In the genomic region with DNA sequence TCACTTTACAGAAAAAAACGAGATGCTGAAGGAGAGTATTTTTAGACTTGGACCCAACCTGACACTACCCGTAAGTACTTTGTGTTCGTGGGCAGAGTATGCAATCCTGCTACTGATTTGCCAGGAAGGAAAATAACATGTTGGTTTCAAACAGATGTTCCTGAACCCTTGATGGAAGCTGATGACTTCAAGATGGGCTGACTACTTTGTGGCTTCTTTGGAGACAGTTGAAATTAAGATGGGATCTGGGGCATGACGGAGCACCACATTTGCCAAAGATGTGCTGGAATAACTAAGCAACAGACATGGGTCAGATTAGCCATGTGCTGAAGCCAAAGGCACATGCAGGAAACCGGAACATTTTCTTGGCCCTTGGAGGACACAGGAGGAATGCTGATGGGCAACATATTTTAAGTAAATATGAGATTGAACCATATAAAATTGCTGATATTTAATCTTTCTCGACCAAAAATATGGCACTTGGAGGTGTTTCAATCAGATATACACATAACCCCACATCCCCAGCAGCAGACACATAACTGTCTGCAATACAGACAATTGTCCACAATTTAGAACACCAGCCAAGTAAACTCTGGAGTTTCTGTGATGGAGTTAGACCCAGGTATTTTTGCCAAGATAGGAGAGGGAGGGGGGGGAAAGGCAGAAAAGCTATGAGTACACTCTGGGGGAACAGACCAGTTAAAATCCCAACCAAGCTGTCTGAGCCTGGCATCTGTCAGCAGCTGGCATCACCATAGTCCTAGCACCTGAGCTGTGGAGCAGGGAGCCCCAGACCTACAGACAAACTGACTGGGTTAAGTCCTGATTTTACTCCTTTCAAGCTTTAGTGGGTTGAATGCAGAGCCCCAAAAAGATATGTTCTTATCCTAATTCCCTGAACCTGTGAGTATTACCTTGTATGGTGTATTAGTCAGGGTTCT, we compare ENCODE assay signal across 15 cellular contexts.
DNase-seq lines count a peak whose midpoint lies in the region; ATAC-seq and TF ChIP-seq lines count a peak whose summit lies in the region.
"Had no signal": no experiment of that assay in that cellular context is flagged by ENCODE, and none has a peak within 500 bp of the region (broad histone marks: within the 10 kb centered on the region; RNA-seq: fewer than 3 reads in every experiment).

No MANE protein-coding gene starts in this region.

- intact Hi-C loops in esophagus muscularis mucosa (cut with DNase I), result no loop called here
- intact Hi-C loops in left lung (cut with DNase I), result no loop called here

- ATAC-seq in left lung (peak; percentile 33), foreskin keratinocyte (no peak)
- ATAC-seq: activated CD4-positive, alpha-beta T cell treated with anti-CD3 and anti-CD28 coated beads for 36 hours; activated naive CD8-positive, alpha-beta T cell treated with anti-CD3 and anti-CD28 coated beads, Interleukin-2, amount 50 U/mL, for 24 hours had no signal

- peak; percentile 41 for DNase-seq in H4 (ENCODE audit: low spot score)
- no peak for DNase-seq in esophagus muscularis mucosa (ENCODE audit: extremely low spot score)
- DNase-seq in left lung, result no peak
- peak; percentile 38 to 67 for DNase-seq in tibial nerve (ENCODE audit: low spot score in 2 of 2)
- DNase-seq in activated CD8-positive, alpha-beta memory T cell treated with anti-CD3 and anti-CD28 coated beads, Interleukin-2, amount 50 U/mL, for 4 hours, result no peak
- DNase-seq in activated CD8-positive, alpha-beta memory T cell treated with anti-CD3 and anti-CD28 coated beads, Interleukin-2, amount 50 U/mL, for 48 hours, result no peak
- no peak for DNase-seq in foreskin keratinocyte
- DNase-seq: activated CD4-positive, alpha-beta T cell treated with anti-CD3 and anti-CD28 coated beads for 36 hours; activated naive CD8-positive, alpha-beta T cell treated with anti-CD3 and anti-CD28 coated beads, Interleukin-2, amount 50 U/mL, for 24 hours; activated T-cell treated with anti-CD3 and anti-CD28 coated beads, Interleukin-2, amount 50 U/mL, for 24 hours; CD4-positive, CD25-positive, alpha-beta regulatory T cell; MM.1S; NK-92 treated with Interleukin-12 subunit alpha and Interleukin-12 subunit beta, amount 100 ng/mL, for 24 hours; occipital lobe; SHP77 had no signal

- TF ChIP-seq CTCF in esophagus muscularis mucosa (IDR thresholded peaks at IDR 0.05) (no peak), left lung (IDR thresholded peaks at IDR 0.05) (no peak), tibial nerve (IDR thresholded peaks at IDR 0.05) (no peak), foreskin keratinocyte (conservative IDR thresholded peaks at IDR 0.05) (no peak)

- H3K4me1 ChIP-seq in esophagus muscularis mucosa, result peaks cover 22 to 35% (median 25%) of the 10 kb centered on the region in 4 donors
- H3K4me1 ChIP-seq in left lung, result peaks cover 0 to 5% of the 10 kb centered on the region in 2 donors
- peaks cover 0 to 20% (median 2%) of the 10 kb centered on the region in 4 donors for H3K4me1 ChIP-seq in tibial nerve
- H3K4me1 ChIP-seq in foreskin keratinocyte, result no peaks in the 10 kb centered on the region

- H3K27ac ChIP-seq in esophagus muscularis mucosa (replicated peaks in 1 of 4), result peak overlapping the region in 3 of 4 donors; percentile 23 to 70 (median 34)
- H3K27ac ChIP-seq in left lung, result no peak overlapping the region
- H3K27ac ChIP-seq in tibial nerve, result peak overlapping the region in 2 of 4 donors; percentile 70 to 73
- no peak overlapping the region for H3K27ac ChIP-seq in foreskin keratinocyte

- TF ChIP-seq POLR2A in esophagus muscularis mucosa (IDR thresholded peaks at IDR 0.05; ENCODE audit: low read depth), result no peak
- no peak for TF ChIP-seq POLR2A in tibial nerve (IDR thresholded peaks at IDR 0.05)

- WGBS in esophagus muscularis mucosa, result 37% methylated on average over 6 of the region's 6 CpGs
- 47 to 54% methylated on average over 6 of the region's 6 CpGs for WGBS in tibial nerve, 2 donors

- H3K27me3 ChIP-seq in esophagus muscularis mucosa, result no peaks in the 10 kb centered on the region
- no peaks in the 10 kb centered on the region for H3K27me3 ChIP-seq in left lung
- H3K27me3 ChIP-seq in tibial nerve, result no peaks in the 10 kb centered on the region
- peaks cover 10% of the 10 kb centered on the region for H3K27me3 ChIP-seq in foreskin keratinocyte

- no peak overlapping the region for H3K4me3 ChIP-seq in esophagus muscularis mucosa
- H3K4me3 ChIP-seq in left lung, result no peak overlapping the region
- H3K4me3 ChIP-seq in tibial nerve, result no peak overlapping the region

- H3K9me3 ChIP-seq in esophagus muscularis mucosa, result no peaks in the 10 kb centered on the region
- no peaks in the 10 kb centered on the region for H3K9me3 ChIP-seq in left lung
- H3K9me3 ChIP-seq in tibial nerve, result no peaks in the 10 kb centered on the region

- TF ChIP-seq EP300 in esophagus muscularis mucosa (IDR thresholded peaks at IDR 0.05), result peak; percentile 50
- peak in 1 of 2 donors; percentile 96 for TF ChIP-seq EP300 in tibial nerve (IDR thresholded peaks at IDR 0.05)

- H3K36me3 ChIP-seq in esophagus muscularis mucosa (no peaks in the 10 kb centered on the region), left lung (no peaks in the 10 kb centered on the region), tibial nerve (no peaks in the 10 kb centered on the region)

Comparison
In these comparisons a context has a peak if more than half of its experiments do, and no peak if none do; other contexts are left out.
1. DNase-seq: peak in H4 (single experiment) and tibial nerve (2 of 2); none in esophagus muscularis mucosa (single experiment), left lung (0 of 2), activated CD8-positive, alpha-beta memory T cell treated with anti-CD3 and anti-CD28 coated beads, Interleukin-2, amount 50 U/mL, for 4 hours (single experiment), activated CD8-positive, alpha-beta memory T cell treated with anti-CD3 and anti-CD28 coated beads, Interleukin-2, amount 50 U/mL, for 48 hours (single experiment) and foreskin keratinocyte (0 of 2).
2. H3K27ac ChIP-seq: peak in esophagus muscularis mucosa (3 of 4); none in left lung (0 of 2) and foreskin keratinocyte (single experiment).